Comparison of ENCODE assay signal across 24 cellular contexts in the genomic region with DNA sequence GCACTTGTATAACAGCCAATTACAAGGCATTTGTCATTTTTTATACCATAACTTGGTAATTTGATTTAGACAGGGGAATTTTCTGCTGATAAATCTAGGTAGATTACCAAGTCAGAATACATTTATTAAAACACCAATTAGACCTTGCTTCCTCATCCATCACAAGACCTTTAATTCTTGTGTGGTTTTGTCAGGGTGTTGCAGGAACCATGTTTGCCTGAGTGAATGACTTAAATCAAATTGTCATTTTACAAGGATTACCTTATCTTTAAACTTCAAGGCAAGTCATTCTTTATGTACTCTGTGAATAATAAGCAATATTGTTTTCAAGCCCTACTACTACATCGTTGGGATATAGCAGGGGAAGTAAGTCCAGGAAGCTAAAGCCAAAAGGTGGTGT.
A peak's percentile ranks its signal among the peaks of the same experiment; 100 is the strongest.
DNase-seq lines count a peak whose midpoint lies in the region; ATAC-seq, FAIRE-seq and TF ChIP-seq lines count a peak whose summit lies in the region.
"Had no signal": no experiment of that assay in that cellular context is flagged by ENCODE, and none has a peak within 500 bp of the region (broad histone marks: within the 10 kb centered on the region; RNA-seq: fewer than 3 reads in every experiment).

No MANE protein-coding gene starts in this region.

- DNase-seq in A172 (ENCODE audit: low spot score) (peak; percentile 34), body of pancreas (no peak), pancreas (no peak), NCI-H146 treated with DMSO at 0.1 percent for 48 hours (lab: John Stamatoyannopoulos, UW; ENCODE audit: unreplicated experiment) (no peak), right atrium auricular region (ENCODE audit: low spot score) (no peak)
- no peak for DNase-seq in activated CD4-positive, alpha-beta memory T cell treated with anti-CD3 and anti-CD28 coated beads for 36 hours
- DNase-seq: ACHN; AML-193; BE2C; CD4-positive, alpha-beta T cell; CD8-positive, alpha-beta memory T cell; DMS 273 treated with DMSO at 0.1 percent for 48 hours; DMS79; GDM1; H9 had no signal

- ATAC-seq in body of pancreas (peak; percentile 17), pancreas (peak in 3 of 4 donors; percentile 14 to 28 (median 25))
- ATAC-seq: A549, GM12878, GM23338, HCT116 had no signal

- H3K36me3 Mint-ChIP-seq in activated CD4-positive, alpha-beta memory T cell treated with anti-CD3 and anti-CD28 coated beads for 36 hours: no peaks in the 10 kb centered on the region
- H3K36me3 Mint-ChIP-seq: CD14-positive monocyte; CD8-positive, alpha-beta memory T cell had no signal

- peaks cover 3% of the 10 kb centered on the region for H3K9me3 Mint-ChIP-seq in activated CD4-positive, alpha-beta memory T cell treated with anti-CD3 and anti-CD28 coated beads for 36 hours
- H3K9me3 Mint-ChIP-seq: CD4-positive, alpha-beta T cell; GM23338; H9 had no signal

- H3K27me3 ChIP-seq in body of pancreas (no peaks in the 10 kb centered on the region), pancreas (no peaks in the 10 kb centered on the region), right atrium auricular region (no peaks in the 10 kb centered on the region)
- H3K27me3 ChIP-seq: BE2C had no signal

- H3K27ac ChIP-seq in body of pancreas (no peak overlapping the region), pancreas (no peak overlapping the region), right atrium auricular region (no peak overlapping the region)
- H3K27ac ChIP-seq: 22Rv1; A549; BLaER1 treated with 17β-estradiol and CSF1 and Interleukin-3, amounts not matched to agents 10 nM and 100 nM had no signal

- H3K9me3 ChIP-seq in body of pancreas: no peaks in the 10 kb centered on the region
- no peaks in the 10 kb centered on the region for H3K9me3 ChIP-seq in pancreas
- no peaks in the 10 kb centered on the region for H3K9me3 ChIP-seq in right atrium auricular region
- H3K9me3 ChIP-seq: A549; BE2C; BLaER1 treated with 17β-estradiol and CSF1 and Interleukin-3, amounts not matched to agents 10 nM and 100 nM had no signal

- CTCF ChIA-PET in activated CD4-positive, alpha-beta memory T cell treated with anti-CD3 and anti-CD28 coated beads for 36 hours (lab: Charles Lee): no interaction called here

- FAIRE-seq in pancreas (lab: Jason Lieb, UNC): no peak
- FAIRE-seq: A549, D721Med, GM19239 had no signal

- no peak overlapping the region for H3K4me3 ChIP-seq in body of pancreas
- H3K4me3 ChIP-seq in pancreas: no peak overlapping the region
- no peak overlapping the region for H3K4me3 ChIP-seq in right atrium auricular region
- H3K4me3 ChIP-seq: A549; BLaER1 treated with 17β-estradiol and CSF1 and Interleukin-3, amounts not matched to agents 10 nM and 100 nM; GM12878; GM23338 had no signal

- no peaks in the 10 kb centered on the region for H3K27me3 Mint-ChIP-seq in activated CD4-positive, alpha-beta memory T cell treated with anti-CD3 and anti-CD28 coated beads for 36 hours
- H3K27me3 Mint-ChIP-seq: CD8-positive, alpha-beta memory T cell had no signal

- H3K36me3 ChIP-seq in body of pancreas (replicated peaks in 1 of 2; ENCODE audit: insufficient read depth in 1 of 2, low read depth in 2 of 2) (no peaks in the 10 kb centered on the region), pancreas (no peaks in the 10 kb centered on the region), right atrium auricular region (no peaks in the 10 kb centered on the region)
- H3K36me3 ChIP-seq: BE2C; BLaER1 treated with 17β-estradiol and CSF1 and Interleukin-3, amounts not matched to agents 10 nM and 100 nM had no signal

- POLR2A ChIA-PET in activated CD4-positive, alpha-beta memory T cell treated with anti-CD3 and anti-CD28 coated beads for 36 hours (lab: Charles Lee): no interaction called here

- no peak for TF ChIP-seq POLR2A in body of pancreas (IDR thresholded peaks at IDR 0.05)

- WGBS in body of pancreas, 2 donors: 4 to 14% methylated on average over 1 of the region's 1 CpG
- 10% methylated on average over 1 of the region's 1 CpG for WGBS in pancreas, 2 donors

- intact Hi-C loops in body of pancreas (cut with DNase I): no loop called here
- intact Hi-C loops in pancreas (cut with DNase I): no loop called here
- intact Hi-C loops in activated CD4-positive, alpha-beta memory T cell treated with anti-CD3 and anti-CD28 coated beads for 36 hours (cut with micrococcal nuclease): no loop called here

- H3K27ac Mint-ChIP-seq in activated CD4-positive, alpha-beta memory T cell treated with anti-CD3 and anti-CD28 coated beads for 36 hours: no peak overlapping the region
- H3K27ac Mint-ChIP-seq: CD14-positive monocyte; CD4-positive, alpha-beta T cell; CD8-positive, alpha-beta memory T cell; GM23338; H9 had no signal

- H3K4me3 Mint-ChIP-seq in activated CD4-positive, alpha-beta memory T cell treated with anti-CD3 and anti-CD28 coated beads for 36 hours: no peak overlapping the region
- H3K4me3 Mint-ChIP-seq: CD14-positive monocyte; CD4-positive, alpha-beta T cell; CD8-positive, alpha-beta memory T cell; GM23338; H9 had no signal

- H3K4me1 ChIP-seq in body of pancreas (peaks cover 21% of the 10 kb centered on the region), pancreas (peaks cover 13 to 25% (median 18%) of the 10 kb centered on the region in 3 donors), right atrium auricular region (no peaks in the 10 kb centered on the region)
- H3K4me1 ChIP-seq: A549; BE2C; BLaER1 treated with 17β-estradiol and CSF1 and Interleukin-3, amounts not matched to agents 10 nM and 100 nM had no signal

- no peaks in the 10 kb centered on the region for H3K4me1 Mint-ChIP-seq in activated CD4-positive, alpha-beta memory T cell treated with anti-CD3 and anti-CD28 coated beads for 36 hours (ENCODE audit: low read depth)
- H3K4me1 Mint-ChIP-seq: CD14-positive monocyte; CD8-positive, alpha-beta memory T cell; H9 had no signal

- no peak for TF ChIP-seq CTCF in body of pancreas (IDR thresholded peaks at IDR 0.05)
- no peak for TF ChIP-seq CTCF in pancreas (IDR thresholded peaks at IDR 0.05)
- TF ChIP-seq CTCF in right atrium auricular region (IDR thresholded peaks at IDR 0.05): no peak
